ENCODE assay signal across 37 cellular contexts in genomic region chr1:205102404-205102803, GRCh38. TPM values are rescaled to one million over a fixed set of nuclear protein-coding genes. Genes with fewer than 3 reads are reported as not detected.
"Had no signal": no experiment of that assay in that cellular context is flagged by ENCODE, and none has a peak within 500 bp of the region (broad histone marks: within the 10 kb centered on the region; RNA-seq: fewer than 3 reads in every experiment).

No MANE protein-coding gene starts in this region.

- H3K9me3 Mint-ChIP-seq: activated B cell treated with CpG ODN at 0.5 μM for 24 hours; activated CD4-positive, alpha-beta memory T cell treated with anti-CD3 and anti-CD28 coated beads for 36 hours; activated CD4-positive, alpha-beta T cell treated with anti-CD3 and anti-CD28 coated beads, Interleukin-2, amount 10 ng/mL, durations not matched to agents 24 days and 14 days; activated CD8-positive, alpha-beta T cell treated with anti-CD3 and anti-CD28 coated beads for 36 hours; activated naive CD4-positive, alpha-beta T cell treated with anti-CD3 and anti-CD28 coated beads for 36 hours; activated naive CD4-positive, alpha-beta T cell treated with anti-CD3 and anti-CD28 coated beads, Interleukin-2, amount 50 U/mL, for 72 hours; activated T-cell treated with anti-CD3 and anti-CD28 coated beads, Interleukin-2, amount 50 U/mL, for 4 hours; activated T-cell treated with anti-CD3 and anti-CD28 coated beads, Interleukin-2, amount 50 U/mL, for 72 hours; activated T-helper 1 cell treated with anti-CD3 and anti-CD28 coated beads, Interleukin-12 subunit alpha, Interleukin-12 subunit beta, Interleukin-2, Interleukin-4 antibody, amounts not matched to agents 30 ng/mL and 10 ng/mL and 1 ng/mL, durations not matched to agents 14 hours and 24 hours and 36 hours; activated T-helper 17 cell treated with anti-CD3 and anti-CD28 coated beads, Interleukin-2, amount 50 U/mL, for 72 hours; T-helper 1 cell treated with Interleukin-12 subunit alpha and Interleukin-12 subunit beta and Interleukin-4 antibody, amounts not matched to agents 30 μg/mL and 1 μg/mL, for 36 hours; T-helper 2 cell treated with Interferon-gamma antibody and Interleukin-4, amounts not matched to agents 5 μg/mL and 100 μg/mL, for 36 hours had no signal

- H3K27ac ChIP-seq: body of pancreas, brain microvascular endothelial cell, breast epithelium, VCaP had no signal

- H3K27me3 Mint-ChIP-seq: activated B cell treated with CpG ODN at 0.5 μM for 24 hours; activated CD4-positive, alpha-beta memory T cell treated with anti-CD3 and anti-CD28 coated beads for 36 hours; activated CD4-positive, alpha-beta T cell treated with anti-CD3 and anti-CD28 coated beads, Interleukin-2, amount 10 ng/mL, durations not matched to agents 24 days and 14 days; activated CD8-positive, alpha-beta T cell treated with anti-CD3 and anti-CD28 coated beads for 36 hours; activated T-helper 17 cell treated with anti-CD3 and anti-CD28 coated beads, Interleukin-2, amount 50 U/mL, for 72 hours had no signal

- H3K4me3 ChIP-seq: adrenal gland, body of pancreas, breast epithelium had no signal

- H3K4me3 Mint-ChIP-seq: activated B cell treated with CpG ODN at 0.5 μM for 24 hours; activated CD4-positive, alpha-beta memory T cell treated with anti-CD3 and anti-CD28 coated beads for 36 hours; activated CD4-positive, alpha-beta T cell treated with anti-CD3 and anti-CD28 coated beads, Interleukin-2, amount 10 ng/mL, durations not matched to agents 24 days and 14 days; activated CD8-positive, alpha-beta T cell treated with anti-CD3 and anti-CD28 coated beads for 36 hours; activated naive CD4-positive, alpha-beta T cell treated with anti-CD3 and anti-CD28 coated beads for 36 hours; activated T-cell treated with anti-CD3 and anti-CD28 coated beads, Interleukin-2, amount 50 U/mL, for 4 hours; activated T-cell treated with anti-CD3 and anti-CD28 coated beads, Interleukin-2, amount 50 U/mL, for 72 hours; activated T-helper 1 cell treated with anti-CD3 and anti-CD28 coated beads, Interleukin-12 subunit alpha, Interleukin-12 subunit beta, Interleukin-2, Interleukin-4 antibody, amounts not matched to agents 30 ng/mL and 10 ng/mL and 1 ng/mL, durations not matched to agents 14 hours and 24 hours and 36 hours; activated T-helper 17 cell treated with anti-CD3 and anti-CD28 coated beads, Interleukin-2, amount 50 U/mL, for 72 hours; T-helper 1 cell treated with Interleukin-12 subunit alpha and Interleukin-12 subunit beta and Interleukin-4 antibody, amounts not matched to agents 30 μg/mL and 1 μg/mL, for 36 hours; T-helper 2 cell treated with Interferon-gamma antibody and Interleukin-4, amounts not matched to agents 5 μg/mL and 100 μg/mL, for 36 hours had no signal

- H3K4me1 ChIP-seq: body of pancreas, breast epithelium had no signal

- H3K27ac Mint-ChIP-seq: activated B cell treated with CpG ODN at 0.5 μM for 24 hours; activated CD4-positive, alpha-beta memory T cell treated with anti-CD3 and anti-CD28 coated beads for 36 hours; activated CD4-positive, alpha-beta T cell treated with anti-CD3 and anti-CD28 coated beads, Interleukin-2, amount 10 ng/mL, durations not matched to agents 24 days and 14 days; activated CD8-positive, alpha-beta T cell treated with anti-CD3 and anti-CD28 coated beads for 36 hours; activated naive CD4-positive, alpha-beta T cell treated with anti-CD3 and anti-CD28 coated beads for 36 hours; activated T-cell treated with anti-CD3 and anti-CD28 coated beads, Interleukin-2, amount 50 U/mL, for 72 hours; activated T-helper 1 cell treated with anti-CD3 and anti-CD28 coated beads, Interleukin-12 subunit alpha, Interleukin-12 subunit beta, Interleukin-2, Interleukin-4 antibody, amounts not matched to agents 30 ng/mL and 10 ng/mL and 1 ng/mL, durations not matched to agents 14 hours and 24 hours and 36 hours; activated T-helper 17 cell treated with anti-CD3 and anti-CD28 coated beads, Interleukin-2, amount 50 U/mL, for 72 hours; T-helper 1 cell treated with Interleukin-12 subunit alpha and Interleukin-12 subunit beta and Interleukin-4 antibody, amounts not matched to agents 30 μg/mL and 1 μg/mL, for 36 hours; T-helper 2 cell treated with Interferon-gamma antibody and Interleukin-4, amounts not matched to agents 5 μg/mL and 100 μg/mL, for 36 hours had no signal

- H3K27me3 ChIP-seq: adrenal gland, body of pancreas, brain microvascular endothelial cell, breast epithelium had no signal

- ATAC-seq: activated CD8-positive, alpha-beta T cell treated with anti-CD3 and anti-CD28 coated beads for 36 hours; activated naive CD4-positive, alpha-beta T cell treated with anti-CD3 and anti-CD28 coated beads, Interleukin-2, amount 50 U/mL, for 72 hours; activated T-cell treated with anti-CD3 and anti-CD28 coated beads, Interleukin-2, amount 50 U/mL, for 4 hours; activated T-cell treated with anti-CD3 and anti-CD28 coated beads, Interleukin-2, amount 50 U/mL, for 72 hours; activated T-helper 17 cell treated with anti-CD3 and anti-CD28 coated beads, Interleukin-2, amount 50 U/mL, for 72 hours; body of pancreas had no signal

- H3K4me1 Mint-ChIP-seq: activated B cell treated with CpG ODN at 0.5 μM for 24 hours had no signal

- DNase-seq: activated B cell treated with CpG ODN at 0.5 μM for 24 hours; activated CD4-positive, alpha-beta memory T cell treated with anti-CD3 and anti-CD28 coated beads for 36 hours; activated CD4-positive, alpha-beta T cell treated with anti-CD3 and anti-CD28 coated beads for 4 hours; activated CD4-positive, alpha-beta T cell treated with anti-CD3 and anti-CD28 coated beads, Interleukin-2, amount 10 ng/mL, durations not matched to agents 24 days and 14 days; activated CD4-positive, alpha-beta T cell treated with anti-CD3 and anti-CD28 coated beads, Interleukin-2, amount 50 U/mL, for 1 hour; activated CD4-positive, alpha-beta T cell treated with anti-CD3 and anti-CD28 coated beads, Interleukin-2, amount 50 U/mL, for 4 hours; activated CD4-positive, CD25-positive, alpha-beta regulatory T cell treated with anti-CD3 and anti-CD28 coated beads, Interleukin-2, amount 50 U/mL, for 72 hours; activated CD8-positive, alpha-beta memory T cell treated with anti-CD3 and anti-CD28 coated beads, Interleukin-2, amount 50 U/mL, for 4 hours; activated CD8-positive, alpha-beta T cell treated with anti-CD3 and anti-CD28 coated beads for 36 hours; activated effector memory CD4-positive, alpha-beta T cell treated with anti-CD3 and anti-CD28 coated beads, Interleukin-2, amount 50 U/mL, for 16 hours; activated gamma-delta T cell treated with Interleukin-2 at 50 U/mL for 16 hours; activated naive CD4-positive, alpha-beta T cell; activated naive CD4-positive, alpha-beta T cell treated with anti-CD3 and anti-CD28 coated beads for 36 hours; activated naive CD4-positive, alpha-beta T cell treated with anti-CD3 and anti-CD28 coated beads, Interleukin-2, amount 50 U/mL, for 16 hours; activated T-cell treated with anti-CD3 and anti-CD28 coated beads for 4 hours; activated T-cell treated with anti-CD3 and anti-CD28 coated beads, Interleukin-2, amount 50 U/mL, for 1 hour; activated T-cell treated with anti-CD3 and anti-CD28 coated beads, Interleukin-2, amount 50 U/mL, for 4 hours; activated T-cell treated with anti-CD3 and anti-CD28 coated beads, Interleukin-2, amount 50 U/mL, for 72 hours; adrenal gland; amniotic stem cell; aorta; body of pancreas; brain microvascular endothelial cell; central memory CD4-positive, alpha-beta T cell; cerebellar nuclear complex; T-helper 1 cell; T-helper 2 cell; T-helper 9 cell had no signal

- H3K9me3 ChIP-seq: adrenal gland, body of pancreas, breast epithelium had no signal

RNA-seq across cellular contexts. Expression of gene CNTN2, which starts 59.4 kb away (rescaled TPM):
- total RNA-seq: activated B cell treated with CpG ODN at 0.5 μM for 24 hours; activated CD4-positive, alpha-beta memory T cell treated with anti-CD3 and anti-CD28 coated beads for 36 hours; activated CD4-positive, alpha-beta T cell treated with anti-CD3 and anti-CD28 coated beads, Interleukin-2, amount 10 ng/mL, durations not matched to agents 24 days and 14 days; activated CD8-positive, alpha-beta memory T cell treated with anti-CD3 and anti-CD28 coated beads for 36 hours; activated CD8-positive, alpha-beta T cell treated with anti-CD3 and anti-CD28 coated beads for 36 hours; activated naive CD4-positive, alpha-beta T cell treated with anti-CD3 and anti-CD28 coated beads for 36 hours; activated naive CD4-positive, alpha-beta T cell treated with anti-CD3 and anti-CD28 coated beads, Interleukin-2, amount 50 U/mL, for 72 hours; activated T-cell treated with anti-CD3 and anti-CD28 coated beads, Interleukin-2, amount 50 U/mL, for 4 hours; activated T-cell treated with anti-CD3 and anti-CD28 coated beads, Interleukin-2, amount 50 U/mL, for 72 hours; activated T-helper 1 cell treated with anti-CD3 and anti-CD28 coated beads, Interleukin-12 subunit alpha, Interleukin-12 subunit beta, Interleukin-2, Interleukin-4 antibody, amounts not matched to agents 30 ng/mL and 10 ng/mL and 1 ng/mL, durations not matched to agents 14 hours and 24 hours and 36 hours; activated T-helper 17 cell treated with anti-CD3 and anti-CD28 coated beads, Interleukin-2, amount 50 U/mL, for 72 hours; body of pancreas; breast epithelium; chondrocyte had no signal
- polyA plus RNA-seq: aorta had no signal
